ENCODE assay signal across 21 cellular contexts in the genomic region with DNA sequence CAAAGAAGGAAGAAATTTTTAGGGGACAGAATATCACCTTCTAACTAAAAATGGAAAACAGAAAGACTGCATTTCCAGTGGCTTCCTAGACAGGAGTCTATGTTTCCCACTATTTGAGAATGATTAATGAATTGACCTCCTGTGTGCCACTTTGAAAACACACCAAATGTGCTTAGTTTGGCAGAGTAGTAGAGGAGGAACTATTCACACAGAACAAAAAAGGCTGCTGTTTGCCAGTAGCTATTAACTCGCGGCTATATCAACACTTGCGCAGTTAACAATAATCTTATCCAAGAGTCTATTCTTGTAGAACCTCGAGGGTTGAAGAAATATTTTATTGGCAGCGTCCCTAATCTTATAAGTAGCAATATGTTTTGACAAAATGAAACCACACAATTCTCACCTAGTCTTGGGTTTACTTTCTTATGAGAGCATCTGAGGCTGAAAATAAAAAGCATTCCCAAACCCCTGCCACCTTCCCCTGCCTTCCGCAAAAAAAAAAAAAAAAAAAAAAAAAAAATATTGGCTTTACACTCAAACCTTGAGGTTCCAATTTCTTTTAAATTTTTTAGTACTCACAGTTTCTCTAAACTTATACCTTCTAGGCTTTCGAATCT.
DNase-seq lines count a peak whose midpoint lies in the region; ATAC-seq and TF ChIP-seq lines count a peak whose summit lies in the region.
"Had no signal": no experiment of that assay in that cellular context is flagged by ENCODE, and none has a peak within 500 bp of the region (broad histone marks: within the 10 kb centered on the region; RNA-seq: fewer than 3 reads in every experiment).

No MANE protein-coding gene starts in this region.

- H3K36me3 ChIP-seq in left lung = no peaks in the 10 kb centered on the region
- H3K36me3 ChIP-seq: ascending aorta had no signal

- DNase-seq in COLO829 (ENCODE audit: low spot score) (peak; percentile 21), NCI-H1105 treated with DMSO at 0.1 percent for 48 hours (lab: John Stamatoyannopoulos, UW) (peak; percentile 49), astrocyte of the spinal cord (ENCODE audit: low read depth, low spot score) (peak; percentile 29), left lung (no peak), CD1c-positive myeloid dendritic cell (ENCODE audit: extremely low spot score) (no peak), middle frontal gyrus (ENCODE audit: extremely low spot score, low spot score) (no peak)
- DNase-seq: activated CD4-positive, alpha-beta T cell treated with anti-CD3 and anti-CD28 coated beads for 48 hours; left ventricle myocardium superior; NCI-H187 treated with DMSO at 0.1 percent for 48 hours; NCI-H510A; stimulated activated CD4-positive, alpha-beta T cell treated with anti-CD3 and anti-CD28 coated beads, Interleukin-2, amount 100 ng/mL, for 24 hours; T-helper 2 cell; testis had no signal

- in situ Hi-C loops in astrocyte of the spinal cord (cut with HindIII; ENCODE audit: low sequenced_read_pairs) = no loop called here

- H3K4me1 ChIP-seq in left lung = no peaks in the 10 kb centered on the region
- H3K4me1 ChIP-seq: ascending aorta had no signal

- no peaks in the 10 kb centered on the region for H3K9me3 ChIP-seq in left lung
- H3K9me3 ChIP-seq: ascending aorta, testis had no signal

- ATAC-seq in left lung (peak; percentile 89), GM19324 (IDR thresholded peaks at IDR 0.05; ENCODE audit: low FRiP score, unreplicated experiment) (no peak), GM19035 (IDR thresholded peaks at IDR 0.05; ENCODE audit: unreplicated experiment) (no peak)
- ATAC-seq: activated naive CD4-positive, alpha-beta T cell treated with anti-CD3 and anti-CD28 coated beads, Interleukin-2, amount 50 U/mL, for 72 hours; HCT116; left ventricle myocardium superior; stimulated activated memory B cell treated with anti-CD40 and anti-IgM and Interleukin-4, amounts not matched to agents 10 μg/mL and 1 μg/mL and 100 μg/mL, for 72 hours had no signal

- H3K27me3 ChIP-seq in left lung = no peaks in the 10 kb centered on the region
- H3K27me3 ChIP-seq: ascending aorta, testis had no signal

- intact Hi-C loops in left lung (cut with DNase I) = no loop called here

- TF ChIP-seq CTCF in astrocyte of the spinal cord (IDR thresholded peaks at IDR 0.05; ENCODE audit: low read depth, low read length) (no peak), left lung (IDR thresholded peaks at IDR 0.05) (no peak)

- H3K27ac ChIP-seq in left lung = no peak overlapping the region
- H3K27ac ChIP-seq: SK-N-MC, skin epidermis, testis had no signal

- H3K4me3 ChIP-seq in astrocyte of the spinal cord (ENCODE audit: low read depth, low read length) (no peak overlapping the region), left lung (no peak overlapping the region)
- H3K4me3 ChIP-seq: SK-N-MC, skin epidermis, testis had no signal

Comparison
In these comparisons a context has a peak if more than half of its experiments do, and no peak if none do; other contexts are left out.
1. DNase-seq: peak in COLO829 (single experiment), NCI-H1105 treated with DMSO at 0.1 percent for 48 hours (single experiment) and astrocyte of the spinal cord (single experiment); none in left lung (0 of 2), CD1c-positive myeloid dendritic cell (single experiment) and middle frontal gyrus (single experiment).